Comparison of ENCODE assay signal across 11 cellular contexts in genomic region chr12:114013601-114014345, GRCh38. TPM values are rescaled to one million over a fixed set of nuclear protein-coding genes. Genes with fewer than 3 reads are reported as not detected.
DNase-seq lines count a peak whose midpoint lies in the region; ATAC-seq, FAIRE-seq and TF ChIP-seq lines count a peak whose summit lies in the region.
"Had no signal": no experiment of that assay in that cellular context is flagged by ENCODE, and none has a peak within 500 bp of the region (broad histone marks: within the 10 kb centered on the region; RNA-seq: fewer than 3 reads in every experiment).

No MANE protein-coding gene starts in this region.

- H3K36me3 ChIP-seq in H1 (ENCODE audit: control insufficient read depth in 2 of 4, insufficient read depth in 4 of 4, low read length in 3 of 4), result no peaks in the 10 kb centered on the region
- H3K36me3 ChIP-seq in esophagus muscularis mucosa, result no peaks in the 10 kb centered on the region
- H3K36me3 ChIP-seq: gastroesophageal sphincter had no signal

- no peak overlapping the region for H4K5ac ChIP-seq in H1 (ENCODE audit: insufficient read length, low read depth, low read length)

- no peaks in the 10 kb centered on the region for H4K20me1 ChIP-seq in H1 (replicated peaks in 1 of 2; ENCODE audit: control insufficient read depth in 1 of 2, insufficient read depth in 2 of 2, low read length in 2 of 2)

- intact Hi-C loops in esophagus muscularis mucosa (cut with DNase I), result no loop called here
- intact Hi-C loops in natural killer cell (cut with micrococcal nuclease), result no loop called here

- no peak overlapping the region for H3K4me3 Mint-ChIP-seq in natural killer cell
- H3K4me3 Mint-ChIP-seq: activated T-helper 1 cell treated with anti-CD3 and anti-CD28 coated beads, Interleukin-12 subunit alpha, Interleukin-12 subunit beta, Interleukin-2, Interleukin-4 antibody, amounts not matched to agents 30 ng/mL and 10 ng/mL and 1 ng/mL, durations not matched to agents 14 hours and 24 hours and 36 hours had no signal

- H3K27ac Mint-ChIP-seq in natural killer cell, result no peak overlapping the region
- H3K27ac Mint-ChIP-seq: activated T-helper 1 cell treated with anti-CD3 and anti-CD28 coated beads, Interleukin-12 subunit alpha, Interleukin-12 subunit beta, Interleukin-2, Interleukin-4 antibody, amounts not matched to agents 30 ng/mL and 10 ng/mL and 1 ng/mL, durations not matched to agents 14 hours and 24 hours and 36 hours had no signal

- no peaks in the 10 kb centered on the region for H3K4me1 Mint-ChIP-seq in natural killer cell

- H3K4me3 ChIP-seq in A549 (no peak overlapping the region), GM12864 (ENCODE audit: low read depth, low read length) (no peak overlapping the region), H1 (ENCODE audit: extremely low read depth in 1 of 4, insufficient read depth in 2 of 4, low read depth in 3 of 4, low read length in 4 of 4) (no peak overlapping the region), esophagus muscularis mucosa (no peak overlapping the region)
- H3K4me3 ChIP-seq: gastroesophageal sphincter had no signal

- peak in 1 of 2 experiments; percentile 47 for DNase-seq in A549 (ENCODE audit: low read depth in 1 of 2, low spot score in 1 of 2)
- no peak for DNase-seq in GM12864 (ENCODE audit: low read depth)
- DNase-seq in NCI-H510A (lab: John Stamatoyannopoulos, UW), result peak; percentile 61
- peak; percentile 33 to 61 for DNase-seq in H1 (ENCODE audit: low read depth in 1 of 2, low spot score in 2 of 2)
- DNase-seq in kidney glomerular epithelial cell (lab: John Stamatoyannopoulos, UW), result no peak
- DNase-seq in esophagus muscularis mucosa (ENCODE audit: extremely low spot score), result no peak
- no peak for DNase-seq in natural killer cell
- DNase-seq: NK-92 treated with Interleukin-12 subunit alpha and Interleukin-12 subunit beta, amount 100 ng/mL, for 24 hours had no signal

- CTCF ChIA-PET in A549 (lab: Yijun Ruan, JAX), result interaction anchor here (0.7 to 0.9 kb wide), 2 partner anchors 466 to 1018 kb away, joined by 3 to 4 read pairs; no protein-coding TSS in a partner anchor
- CTCF ChIA-PET in H1 (lab: Charles Lee; ENCODE audit: partially characterized antibody), result interaction anchor here (0.7 to 4.5 kb wide), 27 partner anchors 12 to 499 kb away, joined by 3 to 38 read pairs (median 4); no protein-coding TSS in a partner anchor

- no peaks in the 10 kb centered on the region for H3K79me2 ChIP-seq in H1 (ENCODE audit: control insufficient read depth in 1 of 2, insufficient read depth in 2 of 2, low read length in 2 of 2)

- POLR2A ChIA-PET in A549 (lab: Yijun Ruan, JAX) (no interaction called here), H1 (lab: Charles Lee; ENCODE audit: partially characterized antibody) (interaction anchor here (1.0 kb wide), 1 partner anchor 36 kb away, joined by 3 read pairs; no protein-coding TSS in a partner anchor)

- TF ChIP-seq EP300 in A549 (IDR thresholded peaks at IDR 0.05) (no peak), H1 (IDR thresholded peaks at IDR 0.05; ENCODE audit: borderline replicate concordance in 1 of 2, low read depth in 2 of 2, low read length in 2 of 2) (no peak), esophagus muscularis mucosa (IDR thresholded peaks at IDR 0.05) (no peak)

- no peak overlapping the region for H3K14ac ChIP-seq in H1 (ENCODE audit: insufficient read length)

- no peak overlapping the region for H3K4ac ChIP-seq in H1 (replicated peaks; ENCODE audit: insufficient read length, low read depth, low read length)

- H3K27ac ChIP-seq in A549, result no peak overlapping the region
- H3K27ac ChIP-seq in H1 (ENCODE audit: low read depth, low read length), result no peak overlapping the region
- no peak overlapping the region for H3K27ac ChIP-seq in esophagus muscularis mucosa (replicated peaks in 1 of 4)
- H3K27ac ChIP-seq: gastroesophageal sphincter had no signal

- 6% methylated on average over 6 of the region's 6 CpGs for WGBS in A549 (ENCODE audit: missing lambda C conversion rate)
- 63% methylated on average over 6 of the region's 6 CpGs; no CpG with 5 or more reads in 1 of the 2 experiments for WGBS in H1 (ENCODE audit: extremely low coverage in 1 of 2, insufficient coverage in 1 of 2, insufficient read length in 1 of 2, insufficient replicate concordance in 2 of 2, low coverage in 1 of 2, low lambda C conversion rate in 2 of 2, missing lambda C conversion rate in 1 of 2), 2 experiments
- WGBS in esophagus muscularis mucosa, result 35% methylated on average over 6 of the region's 6 CpGs

- FAIRE-seq in A549 (lab: Jason Lieb, UNC) (no peak), H1 (lab: Jason Lieb, UNC) (peak; percentile 93)

- no peak overlapping the region for H2AK5ac ChIP-seq in H1 (ENCODE audit: low read depth, low read length)

- H2AFZ ChIP-seq in H1 (ENCODE audit: low read length), result no peak overlapping the region

- no peak overlapping the region for H4K91ac ChIP-seq in H1 (replicated peaks; ENCODE audit: insufficient read length, low read length)

- no peak overlapping the region for H2BK120ac ChIP-seq in H1 (replicated peaks; ENCODE audit: low read depth, low read length)

- H3K4me2 ChIP-seq in A549 (no peak overlapping the region), H1 (ENCODE audit: insufficient read depth in 1 of 2, low read depth in 2 of 2, low read length in 2 of 2) (no peak overlapping the region)

- no peak overlapping the region for H2BK12ac ChIP-seq in H1 (ENCODE audit: low read depth, low read length)

- H3K36me3 Mint-ChIP-seq in natural killer cell, result no peaks in the 10 kb centered on the region

- H3K23me2 ChIP-seq in H1 (ENCODE audit: low read depth, low read length), result no peaks in the 10 kb centered on the region

- H3K9me3 ChIP-seq in A549, result no peaks in the 10 kb centered on the region
- H3K9me3 ChIP-seq in H1 (ENCODE audit: insufficient read depth in 2 of 2, low read depth in 1 of 2, low read length in 1 of 2), result no peaks in the 10 kb centered on the region
- no peaks in the 10 kb centered on the region for H3K9me3 ChIP-seq in esophagus muscularis mucosa
- H3K9me3 ChIP-seq: gastroesophageal sphincter had no signal

- H3K4me1 ChIP-seq in A549 (no peaks in the 10 kb centered on the region), H1 (replicated peaks in 1 of 4; ENCODE audit: control insufficient read depth in 3 of 4, insufficient read depth in 4 of 4, low read length in 3 of 4) (no peaks in the 10 kb centered on the region), esophagus muscularis mucosa (peaks cover 0 to 12% (median 10%) of the 10 kb centered on the region in 4 donors)

- H3K56ac ChIP-seq in H1 (replicated peaks; ENCODE audit: insufficient read length, low read depth, low read length), result no peak overlapping the region

- no peak for TF ChIP-seq POLR2A in A549 (IDR thresholded peaks at IDR 0.05; ENCODE audit: low read length)
- TF ChIP-seq POLR2A in H1 (IDR thresholded peaks at IDR 0.05; ENCODE audit: control extremely low read depth in 1 of 2, low read depth in 2 of 2, low read length in 2 of 2), result no peak
- TF ChIP-seq POLR2A in esophagus muscularis mucosa (IDR thresholded peaks at IDR 0.05; ENCODE audit: low read depth), result no peak

- no peaks in the 10 kb centered on the region for H3K9me3 Mint-ChIP-seq in natural killer cell

- no peak overlapping the region for H2BK5ac ChIP-seq in H1 (ENCODE audit: low read depth, low read length)

- H3K23ac ChIP-seq in H1 (ENCODE audit: insufficient read length), result no peak overlapping the region

- H3K9ac ChIP-seq in H1 (replicated peaks in 1 of 4; ENCODE audit: extremely low read depth in 1 of 4, low read depth in 3 of 4, low read length in 3 of 4), result no peak overlapping the region

- no peaks in the 10 kb centered on the region for H3K79me1 ChIP-seq in H1 (ENCODE audit: low read depth, low read length)

- ATAC-seq in A549 (peak in 1 of 2 experiments; percentile 51; a peak in 2 of 6 replicates), GM19035 (IDR thresholded peaks at IDR 0.05; ENCODE audit: unreplicated experiment) (no peak), natural killer cell (no peak)
- ATAC-seq: gastroesophageal sphincter had no signal

- H3K27me3 ChIP-seq in H1 (replicated peaks in 1 of 4; ENCODE audit: control insufficient read depth in 3 of 4, extremely low read depth in 1 of 4, insufficient read depth in 3 of 4, low read length in 3 of 4) (no peaks in the 10 kb centered on the region), esophagus muscularis mucosa (peaks cover 0 to 37% (median 0%) of the 10 kb centered on the region in 4 donors)

- peak; percentile 30 for TF ChIP-seq CTCF in A549 (IDR thresholded peaks at IDR 0.05)
- peak; percentile 20 for TF ChIP-seq CTCF in GM12864 (IDR thresholded peaks at IDR 0.05; ENCODE audit: low read depth, low read length, missing control alignments)
- TF ChIP-seq CTCF in H1 (IDR thresholded peaks at IDR 0.05; ENCODE audit: control extremely low read depth in 1 of 3, insufficient read depth in 1 of 3, low read depth in 1 of 3, low read length in 3 of 3), result peak in 2 of 3 experiments; percentile 78; a peak in 3 of 4 replicates
- no peak for TF ChIP-seq CTCF in esophagus muscularis mucosa (IDR thresholded peaks at IDR 0.05)
- no peak for TF ChIP-seq CTCF in natural killer cell (IDR thresholded peaks at IDR 0.05)

- TF ChIP-seq RAD21 in A549 (conservative IDR thresholded peaks at IDR 0.05 in 1 of 2, IDR thresholded peaks at IDR 0.05 in 1 of 2) (peak; percentile 45 to 58), H1 (IDR thresholded peaks at IDR 0.05 in 1 of 2, conservative IDR thresholded peaks at IDR 0.05 in 1 of 2; ENCODE audit: low read depth in 2 of 2, low read length in 2 of 2) (peak; percentile 93)

- H2BK20ac ChIP-seq in H1 (ENCODE audit: low read length), result no peak overlapping the region

- H3K18ac ChIP-seq in H1 (ENCODE audit: extremely low read depth, low read length), result no peak overlapping the region

- H2BK15ac ChIP-seq in H1 (ENCODE audit: low read length), result no peak overlapping the region

- no peak overlapping the region for H4K8ac ChIP-seq in H1 (ENCODE audit: extremely low read depth, insufficient read depth, low read length)

- peaks cover 4 to 23% of the 10 kb centered on the region in 2 donors for H3K27me3 Mint-ChIP-seq in natural killer cell (ENCODE audit: low read depth in 2 of 2)

RNA-seq across cellular contexts. Expression of gene RBM19, which starts 47.6 kb away (rescaled TPM):
- 14.9 and 16.0 TPM in 2 replicates for polyA plus RNA-seq in A549 (2011; rRNA removed)
- 16.6 and 17.6 TPM in 2 replicates for polyA plus RNA-seq in A549 (2012; cell fraction: cytosol; rRNA removed)
- polyA plus RNA-seq in A549 (2012; cell fraction: nucleus; rRNA removed), result 50.7 and 52.9 TPM in 2 replicates
- 18.6 to 20.0 TPM (median 19.2 TPM) in 3 replicates for polyA plus RNA-seq in A549 (2017; fragmentation: RNase III; extraction: RNeasy Plus Mini Kit Qiagen cat#74134 plus additional on column Dnase treatment)
- 22.1 and 27.7 TPM in 2 replicates for polyA minus RNA-seq in A549 (2011; rRNA and poly(A)+ RNA removed)
- total RNA-seq in H1 (2021; fragmentation: NEBNext Ultra II Directional; extraction: Animal tissue kit (Norgen Biotek cat#: 25700)), result 59.5 and 61.9 TPM in 2 replicates
- polyA plus RNA-seq in H1 (2011; rRNA removed), result 23.4 and 25.7 TPM in 2 replicates
- 30.9 TPM for polyA plus RNA-seq in H1 (2011; cell fraction: cytosol; rRNA removed)
- polyA plus RNA-seq in H1 (2011; cell fraction: nucleus; rRNA removed), result 74.0 TPM
- polyA plus RNA-seq in H1 (2012, experiment 1 of 2), result 41.2 to 54.3 TPM (median 48.0 TPM) in 4 replicates
- 16.7 TPM for polyA plus RNA-seq in H1 (2012, experiment 2 of 2)
- polyA plus RNA-seq in H1 (2013, experiment 1 of 2), result 39.2 TPM
- 36.1 TPM for polyA plus RNA-seq in H1 (2013, experiment 2 of 2)
- 29.4 and 30.0 TPM in 2 replicates for polyA minus RNA-seq in H1 (2011; rRNA and poly(A)+ RNA removed)
- polyA minus RNA-seq in H1 (2011; cell fraction: cytosol; rRNA and poly(A)+ RNA removed), result 24.1 TPM
- polyA minus RNA-seq in H1 (2011; cell fraction: nucleus; rRNA and poly(A)+ RNA removed), result 28.3 TPM
- 10 to 100 TPM; 26.7 to 40.0 (median 27.4) TPM for total RNA-seq in esophagus muscularis mucosa
- total RNA-seq in natural killer cell, result 10 to 100 TPM; 49.9 to 70.6 (median 60.9) TPM

Comparison
In these comparisons a context has a peak if more than half of its experiments do, and no peak if none do; other contexts are left out.
1. DNase-seq: peak in NCI-H510A (single experiment) and H1 (2 of 2); none in GM12864 (single experiment), kidney glomerular epithelial cell (single experiment), esophagus muscularis mucosa (single experiment) and natural killer cell (single experiment).
2. CTCF ChIP-seq: peak in A549 (single experiment), GM12864 (single experiment) and H1 (2 of 3); none in esophagus muscularis mucosa (0 of 3) and natural killer cell (single experiment).
3. Of the 18 proteins assayed by ChIP-seq in both H1 and A549: peak only in H1: none; only in A549: none; in both: CTCF and RAD21; in neither: 16.